In the genomic region with DNA sequence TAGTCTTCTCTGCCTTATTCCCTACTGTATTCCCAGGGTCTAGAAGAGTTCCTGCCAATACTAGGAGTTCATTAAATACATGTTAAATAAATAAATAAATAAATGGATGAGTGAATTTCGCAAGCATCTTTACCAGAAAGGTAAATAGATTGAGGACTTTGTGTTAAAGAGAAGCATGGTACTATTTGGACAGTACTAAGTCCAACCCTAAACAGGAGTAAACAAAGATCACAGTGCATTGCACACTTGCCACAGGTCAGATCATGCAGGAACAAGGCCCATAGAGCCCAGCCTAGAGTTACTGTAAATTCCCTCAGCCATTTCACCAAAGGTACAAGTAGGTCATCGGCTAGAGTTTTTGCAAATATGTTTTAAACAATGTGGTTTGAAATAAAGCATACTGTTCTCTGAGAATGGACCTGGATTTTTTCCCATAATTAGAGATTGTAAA, we compare ENCODE assay signal across 1 cellular context.
A peak's percentile ranks its signal among the peaks of the same experiment; 100 is the strongest.
TF ChIP-seq lines count a peak whose summit lies in the region.

No MANE protein-coding gene starts in this region.

TF ChIP-seq in HepG2, 621 proteins besides CTCF, POLR2A, EP300 and RAD21 (continued from another document and continues in another):
- TF ChIP-seq, protein P1, sequence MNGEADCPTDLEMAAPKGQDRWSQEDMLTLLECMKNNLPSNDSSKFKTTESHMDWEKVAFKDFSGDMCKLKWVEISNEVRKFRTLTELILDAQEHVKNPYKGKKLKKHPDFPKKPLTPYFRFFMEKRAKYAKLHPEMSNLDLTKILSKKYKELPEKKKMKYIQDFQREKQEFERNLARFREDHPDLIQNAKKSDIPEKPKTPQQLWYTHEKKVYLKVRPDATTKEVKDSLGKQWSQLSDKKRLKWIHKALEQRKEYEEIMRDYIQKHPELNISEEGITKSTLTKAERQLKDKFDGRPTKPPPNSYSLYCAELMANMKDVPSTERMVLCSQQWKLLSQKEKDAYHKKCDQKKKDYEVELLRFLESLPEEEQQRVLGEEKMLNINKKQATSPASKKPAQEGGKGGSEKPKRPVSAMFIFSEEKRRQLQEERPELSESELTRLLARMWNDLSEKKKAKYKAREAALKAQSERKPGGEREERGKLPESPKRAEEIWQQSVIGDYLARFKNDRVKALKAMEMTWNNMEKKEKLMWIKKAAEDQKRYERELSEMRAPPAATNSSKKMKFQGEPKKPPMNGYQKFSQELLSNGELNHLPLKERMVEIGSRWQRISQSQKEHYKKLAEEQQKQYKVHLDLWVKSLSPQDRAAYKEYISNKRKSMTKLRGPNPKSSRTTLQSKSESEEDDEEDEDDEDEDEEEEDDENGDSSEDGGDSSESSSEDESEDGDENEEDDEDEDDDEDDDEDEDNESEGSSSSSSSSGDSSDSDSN (CRISPR knock-in tag; IDR thresholded peaks at IDR 0.05), result no peak
- TF ChIP-seq ZNF790 (CRISPR knock-in tag; IDR thresholded peaks at IDR 0.05; ENCODE audit: borderline replicate concordance) (no peak), SRY (CRISPR knock-in tag; IDR thresholded peaks at IDR 0.05) (no peak), NAIF1 (CRISPR knock-in tag; IDR thresholded peaks at IDR 0.05; ENCODE audit: borderline replicate concordance) (no peak), ZNF776 (CRISPR knock-in tag; IDR thresholded peaks at IDR 0.05) (no peak), MZF1 (CRISPR knock-in tag; IDR thresholded peaks at IDR 0.05; ENCODE audit: borderline replicate concordance) (no peak), PPARG (CRISPR knock-in tag; conservative IDR thresholded peaks at IDR 0.05) (peak; percentile 44; the same call in 1 of the 2 replicates), ZFP82 (CRISPR knock-in tag; IDR thresholded peaks at IDR 0.05; ENCODE audit: borderline replicate concordance) (no peak), MED1 (CRISPR knock-in tag; IDR thresholded peaks at IDR 0.05) (peak; percentile 93), HOXD1 (CRISPR knock-in tag; IDR thresholded peaks at IDR 0.05) (no peak), DPF2 (CRISPR knock-in tag; IDR thresholded peaks at IDR 0.05; ENCODE audit: borderline replicate concordance, low read depth) (peak; percentile 73), TRIM24 (CRISPR knock-in tag; IDR thresholded peaks at IDR 0.05) (peak; percentile 50; the same call in 1 of the 2 replicates), ZNF441 (CRISPR knock-in tag; IDR thresholded peaks at IDR 0.05; ENCODE audit: borderline replicate concordance) (0 out of 2 replicates have a peak, but pooled peaks have one; percentile 29), ZNF563 (CRISPR knock-in tag; IDR thresholded peaks at IDR 0.05) (no peak), ZNF292 (CRISPR knock-in tag; IDR thresholded peaks at IDR 0.05; ENCODE audit: borderline replicate concordance, low read depth) (no peak), SP1 (IDR thresholded peaks at IDR 0.05) (no peak), SP1 (CRISPR knock-in tag; IDR thresholded peaks at IDR 0.05) (no peak), NFE2L1 (CRISPR knock-in tag; IDR thresholded peaks at IDR 0.05; ENCODE audit: borderline replicate concordance) (no peak), WIZ (CRISPR knock-in tag; IDR thresholded peaks at IDR 0.05) (0 out of 2 replicates have a peak, but pooled peaks have one; percentile 13), ARNTL (CRISPR knock-in tag; IDR thresholded peaks at IDR 0.05) (peak; percentile 56; the same call in 1 of the 2 replicates)
- TF ChIP-seq, protein P2, sequence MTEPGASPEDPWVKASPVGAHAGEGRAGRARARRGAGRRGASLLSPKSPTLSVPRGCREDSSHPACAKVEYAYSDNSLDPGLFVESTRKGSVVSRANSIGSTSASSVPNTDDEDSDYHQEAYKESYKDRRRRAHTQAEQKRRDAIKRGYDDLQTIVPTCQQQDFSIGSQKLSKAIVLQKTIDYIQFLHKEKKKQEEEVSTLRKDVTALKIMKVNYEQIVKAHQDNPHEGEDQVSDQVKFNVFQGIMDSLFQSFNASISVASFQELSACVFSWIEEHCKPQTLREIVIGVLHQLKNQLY (CRISPR knock-in tag; IDR thresholded peaks at IDR 0.05), result peak; percentile 91
- TF ChIP-seq, protein P3, sequence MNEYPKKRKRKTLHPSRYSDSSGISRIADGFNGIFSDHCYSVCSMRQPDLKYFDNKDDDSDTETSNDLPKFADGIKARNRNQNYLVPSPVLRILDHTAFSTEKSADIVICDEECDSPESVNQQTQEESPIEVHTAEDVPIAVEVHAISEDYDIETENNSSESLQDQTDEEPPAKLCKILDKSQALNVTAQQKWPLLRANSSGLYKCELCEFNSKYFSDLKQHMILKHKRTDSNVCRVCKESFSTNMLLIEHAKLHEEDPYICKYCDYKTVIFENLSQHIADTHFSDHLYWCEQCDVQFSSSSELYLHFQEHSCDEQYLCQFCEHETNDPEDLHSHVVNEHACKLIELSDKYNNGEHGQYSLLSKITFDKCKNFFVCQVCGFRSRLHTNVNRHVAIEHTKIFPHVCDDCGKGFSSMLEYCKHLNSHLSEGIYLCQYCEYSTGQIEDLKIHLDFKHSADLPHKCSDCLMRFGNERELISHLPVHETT (CRISPR knock-in tag; conservative IDR thresholded peaks at IDR 0.05), result no peak
- TF ChIP-seq, protein P4, sequence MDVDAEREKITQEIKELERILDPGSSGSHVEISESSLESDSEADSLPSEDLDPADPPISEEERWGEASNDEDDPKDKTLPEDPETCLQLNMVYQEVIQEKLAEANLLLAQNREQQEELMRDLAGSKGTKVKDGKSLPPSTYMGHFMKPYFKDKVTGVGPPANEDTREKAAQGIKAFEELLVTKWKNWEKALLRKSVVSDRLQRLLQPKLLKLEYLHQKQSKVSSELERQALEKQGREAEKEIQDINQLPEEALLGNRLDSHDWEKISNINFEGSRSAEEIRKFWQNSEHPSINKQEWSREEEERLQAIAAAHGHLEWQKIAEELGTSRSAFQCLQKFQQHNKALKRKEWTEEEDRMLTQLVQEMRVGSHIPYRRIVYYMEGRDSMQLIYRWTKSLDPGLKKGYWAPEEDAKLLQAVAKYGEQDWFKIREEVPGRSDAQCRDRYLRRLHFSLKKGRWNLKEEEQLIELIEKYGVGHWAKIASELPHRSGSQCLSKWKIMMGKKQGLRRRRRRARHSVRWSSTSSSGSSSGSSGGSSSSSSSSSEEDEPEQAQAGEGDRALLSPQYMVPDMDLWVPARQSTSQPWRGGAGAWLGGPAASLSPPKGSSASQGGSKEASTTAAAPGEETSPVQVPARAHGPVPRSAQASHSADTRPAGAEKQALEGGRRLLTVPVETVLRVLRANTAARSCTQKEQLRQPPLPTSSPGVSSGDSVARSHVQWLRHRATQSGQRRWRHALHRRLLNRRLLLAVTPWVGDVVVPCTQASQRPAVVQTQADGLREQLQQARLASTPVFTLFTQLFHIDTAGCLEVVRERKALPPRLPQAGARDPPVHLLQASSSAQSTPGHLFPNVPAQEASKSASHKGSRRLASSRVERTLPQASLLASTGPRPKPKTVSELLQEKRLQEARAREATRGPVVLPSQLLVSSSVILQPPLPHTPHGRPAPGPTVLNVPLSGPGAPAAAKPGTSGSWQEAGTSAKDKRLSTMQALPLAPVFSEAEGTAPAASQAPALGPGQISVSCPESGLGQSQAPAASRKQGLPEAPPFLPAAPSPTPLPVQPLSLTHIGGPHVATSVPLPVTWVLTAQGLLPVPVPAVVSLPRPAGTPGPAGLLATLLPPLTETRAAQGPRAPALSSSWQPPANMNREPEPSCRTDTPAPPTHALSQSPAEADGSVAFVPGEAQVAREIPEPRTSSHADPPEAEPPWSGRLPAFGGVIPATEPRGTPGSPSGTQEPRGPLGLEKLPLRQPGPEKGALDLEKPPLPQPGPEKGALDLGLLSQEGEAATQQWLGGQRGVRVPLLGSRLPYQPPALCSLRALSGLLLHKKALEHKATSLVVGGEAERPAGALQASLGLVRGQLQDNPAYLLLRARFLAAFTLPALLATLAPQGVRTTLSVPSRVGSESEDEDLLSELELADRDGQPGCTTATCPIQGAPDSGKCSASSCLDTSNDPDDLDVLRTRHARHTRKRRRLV (CRISPR knock-in tag; IDR thresholded peaks at IDR 0.05), result no peak
- TF ChIP-seq, protein P5, sequence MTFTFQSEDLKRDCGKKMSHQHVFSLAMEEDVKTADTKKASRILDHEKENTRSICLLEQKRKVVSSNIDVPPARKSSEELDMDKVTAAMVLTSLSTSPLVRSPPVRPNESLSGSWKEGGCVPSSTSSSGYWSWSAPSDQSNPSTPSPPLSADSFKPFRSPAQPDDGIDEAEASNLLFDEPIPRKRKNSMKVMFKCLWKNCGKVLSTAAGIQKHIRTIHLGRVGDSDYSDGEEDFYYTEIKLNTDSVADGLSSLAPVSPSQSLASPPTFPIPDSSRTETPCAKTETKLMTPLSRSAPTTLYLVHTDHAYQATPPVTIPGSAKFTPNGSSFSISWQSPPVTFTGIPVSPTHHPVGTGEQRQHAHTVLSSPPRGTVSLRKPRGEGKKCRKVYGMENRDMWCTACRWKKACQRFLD (CRISPR knock-in tag; IDR thresholded peaks at IDR 0.05; ENCODE audit: borderline replicate concordance), result no peak
- TF ChIP-seq, protein P6, sequence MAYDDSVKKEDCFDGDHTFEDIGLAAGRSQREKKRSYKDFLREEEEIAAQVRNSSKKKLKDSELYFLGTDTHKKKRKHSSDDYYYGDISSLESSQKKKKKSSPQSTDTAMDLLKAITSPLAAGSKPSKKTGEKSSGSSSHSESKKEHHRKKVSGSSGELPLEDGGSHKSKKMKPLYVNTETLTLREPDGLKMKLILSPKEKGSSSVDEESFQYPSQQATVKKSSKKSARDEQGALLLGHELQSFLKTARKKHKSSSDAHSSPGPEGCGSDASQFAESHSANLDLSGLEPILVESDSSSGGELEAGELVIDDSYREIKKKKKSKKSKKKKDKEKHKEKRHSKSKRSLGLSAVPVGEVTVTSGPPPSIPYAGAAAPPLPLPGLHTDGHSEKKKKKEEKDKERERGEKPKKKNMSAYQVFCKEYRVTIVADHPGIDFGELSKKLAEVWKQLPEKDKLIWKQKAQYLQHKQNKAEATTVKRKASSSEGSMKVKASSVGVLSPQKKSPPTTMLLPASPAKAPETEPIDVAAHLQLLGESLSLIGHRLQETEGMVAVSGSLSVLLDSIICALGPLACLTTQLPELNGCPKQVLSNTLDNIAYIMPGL (CRISPR knock-in tag; IDR thresholded peaks at IDR 0.05; ENCODE audit: borderline replicate concordance in 1 of 2, low read depth in 1 of 2), result no peak; a peak in 1 of 4 replicates
- TF ChIP-seq, protein P7, sequence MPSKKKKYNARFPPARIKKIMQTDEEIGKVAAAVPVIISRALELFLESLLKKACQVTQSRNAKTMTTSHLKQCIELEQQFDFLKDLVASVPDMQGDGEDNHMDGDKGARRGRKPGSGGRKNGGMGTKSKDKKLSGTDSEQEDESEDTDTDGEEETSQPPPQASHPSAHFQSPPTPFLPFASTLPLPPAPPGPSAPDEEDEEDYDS (CRISPR knock-in tag; IDR thresholded peaks at IDR 0.05), result peak; percentile 43
- TF ChIP-seq, protein P8, sequence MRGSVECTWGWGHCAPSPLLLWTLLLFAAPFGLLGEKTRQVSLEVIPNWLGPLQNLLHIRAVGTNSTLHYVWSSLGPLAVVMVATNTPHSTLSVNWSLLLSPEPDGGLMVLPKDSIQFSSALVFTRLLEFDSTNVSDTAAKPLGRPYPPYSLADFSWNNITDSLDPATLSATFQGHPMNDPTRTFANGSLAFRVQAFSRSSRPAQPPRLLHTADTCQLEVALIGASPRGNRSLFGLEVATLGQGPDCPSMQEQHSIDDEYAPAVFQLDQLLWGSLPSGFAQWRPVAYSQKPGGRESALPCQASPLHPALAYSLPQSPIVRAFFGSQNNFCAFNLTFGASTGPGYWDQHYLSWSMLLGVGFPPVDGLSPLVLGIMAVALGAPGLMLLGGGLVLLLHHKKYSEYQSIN (CRISPR knock-in tag; IDR thresholded peaks at IDR 0.05; ENCODE audit: borderline replicate concordance), result no peak
- TF ChIP-seq, protein P9, sequence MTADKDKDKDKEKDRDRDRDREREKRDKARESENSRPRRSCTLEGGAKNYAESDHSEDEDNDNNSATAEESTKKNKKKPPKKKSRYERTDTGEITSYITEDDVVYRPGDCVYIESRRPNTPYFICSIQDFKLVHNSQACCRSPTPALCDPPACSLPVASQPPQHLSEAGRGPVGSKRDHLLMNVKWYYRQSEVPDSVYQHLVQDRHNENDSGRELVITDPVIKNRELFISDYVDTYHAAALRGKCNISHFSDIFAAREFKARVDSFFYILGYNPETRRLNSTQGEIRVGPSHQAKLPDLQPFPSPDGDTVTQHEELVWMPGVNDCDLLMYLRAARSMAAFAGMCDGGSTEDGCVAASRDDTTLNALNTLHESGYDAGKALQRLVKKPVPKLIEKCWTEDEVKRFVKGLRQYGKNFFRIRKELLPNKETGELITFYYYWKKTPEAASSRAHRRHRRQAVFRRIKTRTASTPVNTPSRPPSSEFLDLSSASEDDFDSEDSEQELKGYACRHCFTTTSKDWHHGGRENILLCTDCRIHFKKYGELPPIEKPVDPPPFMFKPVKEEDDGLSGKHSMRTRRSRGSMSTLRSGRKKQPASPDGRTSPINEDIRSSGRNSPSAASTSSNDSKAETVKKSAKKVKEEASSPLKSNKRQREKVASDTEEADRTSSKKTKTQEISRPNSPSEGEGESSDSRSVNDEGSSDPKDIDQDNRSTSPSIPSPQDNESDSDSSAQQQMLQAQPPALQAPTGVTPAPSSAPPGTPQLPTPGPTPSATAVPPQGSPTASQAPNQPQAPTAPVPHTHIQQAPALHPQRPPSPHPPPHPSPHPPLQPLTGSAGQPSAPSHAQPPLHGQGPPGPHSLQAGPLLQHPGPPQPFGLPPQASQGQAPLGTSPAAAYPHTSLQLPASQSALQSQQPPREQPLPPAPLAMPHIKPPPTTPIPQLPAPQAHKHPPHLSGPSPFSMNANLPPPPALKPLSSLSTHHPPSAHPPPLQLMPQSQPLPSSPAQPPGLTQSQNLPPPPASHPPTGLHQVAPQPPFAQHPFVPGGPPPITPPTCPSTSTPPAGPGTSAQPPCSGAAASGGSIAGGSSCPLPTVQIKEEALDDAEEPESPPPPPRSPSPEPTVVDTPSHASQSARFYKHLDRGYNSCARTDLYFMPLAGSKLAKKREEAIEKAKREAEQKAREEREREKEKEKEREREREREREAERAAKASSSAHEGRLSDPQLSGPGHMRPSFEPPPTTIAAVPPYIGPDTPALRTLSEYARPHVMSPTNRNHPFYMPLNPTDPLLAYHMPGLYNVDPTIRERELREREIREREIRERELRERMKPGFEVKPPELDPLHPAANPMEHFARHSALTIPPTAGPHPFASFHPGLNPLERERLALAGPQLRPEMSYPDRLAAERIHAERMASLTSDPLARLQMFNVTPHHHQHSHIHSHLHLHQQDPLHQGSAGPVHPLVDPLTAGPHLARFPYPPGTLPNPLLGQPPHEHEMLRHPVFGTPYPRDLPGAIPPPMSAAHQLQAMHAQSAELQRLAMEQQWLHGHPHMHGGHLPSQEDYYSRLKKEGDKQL (CRISPR knock-in tag; IDR thresholded peaks at IDR 0.05; ENCODE audit: low read depth), result peak; percentile 67
- TF ChIP-seq, protein P10, sequence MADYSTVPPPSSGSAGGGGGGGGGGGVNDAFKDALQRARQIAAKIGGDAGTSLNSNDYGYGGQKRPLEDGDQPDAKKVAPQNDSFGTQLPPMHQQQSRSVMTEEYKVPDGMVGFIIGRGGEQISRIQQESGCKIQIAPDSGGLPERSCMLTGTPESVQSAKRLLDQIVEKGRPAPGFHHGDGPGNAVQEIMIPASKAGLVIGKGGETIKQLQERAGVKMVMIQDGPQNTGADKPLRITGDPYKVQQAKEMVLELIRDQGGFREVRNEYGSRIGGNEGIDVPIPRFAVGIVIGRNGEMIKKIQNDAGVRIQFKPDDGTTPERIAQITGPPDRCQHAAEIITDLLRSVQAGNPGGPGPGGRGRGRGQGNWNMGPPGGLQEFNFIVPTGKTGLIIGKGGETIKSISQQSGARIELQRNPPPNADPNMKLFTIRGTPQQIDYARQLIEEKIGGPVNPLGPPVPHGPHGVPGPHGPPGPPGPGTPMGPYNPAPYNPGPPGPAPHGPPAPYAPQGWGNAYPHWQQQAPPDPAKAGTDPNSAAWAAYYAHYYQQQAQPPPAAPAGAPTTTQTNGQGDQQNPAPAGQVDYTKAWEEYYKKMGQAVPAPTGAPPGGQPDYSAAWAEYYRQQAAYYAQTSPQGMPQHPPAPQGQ (CRISPR knock-in tag; IDR thresholded peaks at IDR 0.05; ENCODE audit: borderline replicate concordance), result no peak
